ENCODE assay signal across 20 cellular contexts in genomic region chr7:120654241-120654640, GRCh38.
"Had no signal": no experiment of that assay in that cellular context is flagged by ENCODE, and none has a peak within 500 bp of the region (broad histone marks: within the 10 kb centered on the region; RNA-seq: fewer than 3 reads in every experiment).

No MANE protein-coding gene starts in this region.

- DNase-seq: KBM-7, MG63, NCI-H1092, NCI-H1105 treated with DMSO at 0.1 percent for 48 hours, NCI-H1417 treated with DMSO at 0.1 percent for 48 hours, NCI-H187, NCI-H2029, NCI-H2081 treated with DMSO at 0.1 percent for 48 hours, NCI-H2171, NCI-H226, NCI-H446, NCI-H510A, NCI-H524 treated with DMSO at 0.1 percent for 48 hours, NCI-H69, NCI-H774, Right ventricle myocardium superior, RPMI8226, SIG-M5 had no signal

- H3K4me3 ChIP-seq: MG63, SJSA1, SK-N-MC had no signal

- H3K27me3 ChIP-seq: MG63 had no signal

- H3K9me3 ChIP-seq: MG63, SJSA1 had no signal

- H3K36me3 ChIP-seq: MG63, SJSA1 had no signal

- H3K4me1 ChIP-seq: SJSA1 had no signal

- H3K27ac ChIP-seq: SJSA1, SK-N-MC had no signal
